In the genomic region with DNA sequence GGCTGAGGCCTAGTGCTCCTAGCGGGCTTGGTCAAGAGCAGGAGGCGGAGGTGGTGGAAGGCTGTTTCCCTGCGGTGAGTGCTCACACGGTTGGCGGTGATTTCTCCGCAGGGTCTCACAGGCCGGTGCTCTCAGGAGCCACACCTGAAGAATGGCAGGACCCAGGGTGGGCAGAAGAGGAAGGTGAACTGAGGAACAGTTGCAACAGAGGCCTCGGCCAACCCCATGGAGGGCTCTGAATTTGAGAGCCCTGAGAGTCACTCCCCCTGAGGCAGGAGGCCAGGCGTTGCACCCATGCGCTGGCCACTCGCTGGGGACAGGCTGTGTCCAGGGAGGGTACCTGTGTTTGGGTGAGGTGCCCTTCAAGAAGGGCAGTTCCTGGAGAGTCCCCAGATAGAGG, we compare ENCODE assay signal across 27 cellular contexts.
"Had no signal": no experiment of that assay in that cellular context is flagged by ENCODE, and none has a peak within 500 bp of the region (broad histone marks: within the 10 kb centered on the region; RNA-seq: fewer than 3 reads in every experiment).

No MANE protein-coding gene starts in this region.

- H3K9me3 Mint-ChIP-seq: activated CD4-positive, alpha-beta memory T cell treated with anti-CD3 and anti-CD28 coated beads, Interleukin-2, amount 10 ng/mL, durations not matched to agents 7 days and 5 days; activated CD4-positive, alpha-beta T cell treated with anti-CD3 and anti-CD28 coated beads, Interleukin-2, amount 10 ng/mL, durations not matched to agents 7 days and 5 days; activated T-cell treated with anti-CD3 and anti-CD28 coated beads, Interleukin-2, amount 50 U/mL, for 4 hours; activated T-helper 17 cell treated with anti-CD3 and anti-CD28 coated beads, Interleukin-2, amount 50 U/mL, for 72 hours; central memory CD8-positive, alpha-beta T cell; effector memory CD8-positive, alpha-beta T cell had no signal

- H3K4me3 Mint-ChIP-seq: activated CD4-positive, alpha-beta memory T cell treated with anti-CD3 and anti-CD28 coated beads, Interleukin-2, amount 10 ng/mL, durations not matched to agents 7 days and 5 days; activated CD4-positive, alpha-beta T cell treated with anti-CD3 and anti-CD28 coated beads, Interleukin-2, amount 10 ng/mL, durations not matched to agents 7 days and 5 days; activated naive CD8-positive, alpha-beta T cell; activated T-cell treated with anti-CD3 and anti-CD28 coated beads, Interleukin-2, amount 50 U/mL, for 4 hours; effector memory CD8-positive, alpha-beta T cell had no signal

- H3K27me3 ChIP-seq: brain microvascular endothelial cell had no signal

- H3K36me3 ChIP-seq: brain microvascular endothelial cell, esophagus squamous epithelium, gastroesophageal sphincter had no signal

- H3K4me3 ChIP-seq: esophagus squamous epithelium, gastroesophageal sphincter had no signal

- H3K27ac ChIP-seq: brain microvascular endothelial cell, epithelial cell of prostate, esophagus squamous epithelium, gastroesophageal sphincter had no signal

- H3K27ac Mint-ChIP-seq: activated CD4-positive, alpha-beta memory T cell treated with anti-CD3 and anti-CD28 coated beads, Interleukin-2, amount 10 ng/mL, durations not matched to agents 7 days and 5 days; activated CD4-positive, alpha-beta T cell treated with anti-CD3 and anti-CD28 coated beads, Interleukin-2, amount 10 ng/mL, durations not matched to agents 7 days and 5 days; activated naive CD8-positive, alpha-beta T cell; effector memory CD8-positive, alpha-beta T cell had no signal

- H3K36me3 Mint-ChIP-seq: activated naive CD8-positive, alpha-beta T cell had no signal

- DNase-seq: activated CD4-positive, alpha-beta memory T cell treated with anti-CD3 and anti-CD28 coated beads, Interleukin-2, amount 10 ng/mL, durations not matched to agents 7 days and 5 days; activated CD4-positive, alpha-beta T cell treated with anti-CD3 and anti-CD28 coated beads for 1 hour; activated CD4-positive, alpha-beta T cell treated with anti-CD3 and anti-CD28 coated beads for 4 hours; activated CD4-positive, alpha-beta T cell treated with anti-CD3 and anti-CD28 coated beads, Interleukin-2, amount 10 ng/mL, durations not matched to agents 7 days and 5 days; activated CD4-positive, alpha-beta T cell treated with anti-CD3 and anti-CD28 coated beads, Interleukin-2, amount 50 U/mL, for 4 hours; activated CD4-positive, CD25-positive, alpha-beta regulatory T cell; activated CD8-positive, alpha-beta memory T cell treated with anti-CD3 and anti-CD28 coated beads for 24 hours; activated effector memory CD4-positive, alpha-beta T cell treated with Interleukin-2 at 50 U/mL for 16 hours; activated gamma-delta T cell treated with Interleukin-2 at 50 U/mL for 16 hours; activated naive CD4-positive, alpha-beta T cell treated with anti-CD3 and anti-CD28 coated beads, Interleukin-2, amount 50 U/mL, for 16 hours; activated naive CD4-positive, alpha-beta T cell treated with Interleukin-2 at 50 U/mL for 16 hours; activated T-cell treated with anti-CD3 and anti-CD28 coated beads, Interleukin-2, amount 50 U/mL, for 4 hours; amniotic stem cell; anterior cingulate cortex; brain microvascular endothelial cell; cortex of kidney; dermis blood vessel endothelial cell; effector CD4-positive, alpha-beta T cell; effector memory CD8-positive, alpha-beta T cell; esophagus squamous epithelium; foreskin melanocyte; T-helper 2 cell had no signal

- H3K9me3 ChIP-seq: esophagus squamous epithelium, gastroesophageal sphincter had no signal

- ATAC-seq: activated T-cell treated with anti-CD3 and anti-CD28 coated beads, Interleukin-2, amount 50 U/mL, for 4 hours; activated T-helper 17 cell treated with anti-CD3 and anti-CD28 coated beads, Interleukin-2, amount 50 U/mL, for 72 hours; effector memory CD8-positive, alpha-beta T cell; gastroesophageal sphincter had no signal
